Comparison of ENCODE assay signal across 9 cellular contexts in the genomic region with DNA sequence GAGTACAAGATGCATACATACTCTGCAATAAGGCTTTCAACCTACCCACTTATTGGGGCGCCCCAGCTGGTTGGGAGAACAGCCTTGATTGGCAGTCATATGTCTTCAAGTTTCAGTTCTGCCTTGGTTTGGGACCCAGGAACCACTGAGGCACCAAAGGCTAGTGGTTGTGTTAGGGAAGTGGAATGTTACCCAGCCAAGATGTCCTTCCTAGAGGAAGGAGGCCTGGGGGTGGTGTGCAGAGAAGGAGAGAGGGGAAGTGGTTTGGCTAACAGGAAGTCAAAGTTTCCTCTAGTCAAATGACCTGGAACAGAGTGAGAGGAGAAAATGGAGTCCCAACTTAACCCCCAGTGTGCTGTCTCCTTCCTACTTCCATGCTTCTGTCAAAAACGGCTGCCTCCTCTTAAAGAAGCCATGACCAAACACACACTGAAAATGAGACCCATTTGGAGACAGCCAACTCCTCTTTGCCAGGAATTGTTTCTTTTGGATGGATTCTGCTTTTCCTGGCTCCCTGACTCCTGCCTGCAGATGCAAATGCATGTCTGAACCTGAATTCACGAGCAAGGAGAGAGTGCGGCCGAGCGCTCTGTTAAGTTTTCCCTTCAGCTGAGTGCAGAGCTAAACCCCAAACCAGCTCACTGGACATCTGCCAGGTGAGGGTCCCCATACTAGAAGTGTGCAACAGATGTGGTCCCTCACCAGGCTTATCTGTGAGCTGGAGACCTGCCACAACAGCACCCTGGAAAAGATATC. TPM values are rescaled to one million over a fixed set of nuclear protein-coding genes. Genes with fewer than 3 reads are reported as not detected.
DNase-seq lines count a peak whose midpoint lies in the region; ATAC-seq, FAIRE-seq and TF ChIP-seq lines count a peak whose summit lies in the region.
"Had no signal": no experiment of that assay in that cellular context is flagged by ENCODE, and none has a peak within 500 bp of the region (broad histone marks: within the 10 kb centered on the region; RNA-seq: fewer than 3 reads in every experiment).

No MANE protein-coding gene starts in this region.

- H3K9ac ChIP-seq in kidney (ENCODE audit: low read length in 2 of 2), result no peak overlapping the region

- CTCF ChIA-PET in RWPE1 (lab: Yijun Ruan, JAX), result no interaction called here

- POLR2A ChIA-PET in RWPE1 (lab: Yijun Ruan, JAX; ENCODE audit: low non-redundant PET), result no interaction called here

- DNase-seq in Ammon's horn (ENCODE audit: low spot score) (peak; percentile 77), RWPE1 (ENCODE audit: low spot score) (no peak), kidney (peak; percentile 32), cerebellar cortex (ENCODE audit: low spot score) (no peak), DMS53 (lab: John Stamatoyannopoulos, UW) (no peak)
- no peak for DNase-seq in stimulated activated CD4-positive, alpha-beta T cell treated with anti-CD3 and anti-CD28 coated beads, Interleukin-1b, Interleukin-23, amount 100 ng/mL, for 48 hours
- DNase-seq: NCI-H1092 had no signal

- peak overlapping the region; percentile 53 for H3K27ac ChIP-seq in RWPE1
- H3K27ac ChIP-seq in kidney (ENCODE audit: low read depth in 2 of 2, low read length in 2 of 2), result no peak overlapping the region

- intact Hi-C loops in kidney (cut with DNase I), result no loop called here

- H3K4me1 ChIP-seq in kidney (ENCODE audit: control insufficient read depth in 1 of 2, insufficient read depth in 1 of 2, low read depth in 1 of 2, low read length in 2 of 2), result peaks cover 3 to 12% of the 10 kb centered on the region in 2 donors

- no peaks in the 10 kb centered on the region for H3K9me3 ChIP-seq in kidney (ENCODE audit: control insufficient read depth in 1 of 2, low read length in 2 of 2)

- no peak for FAIRE-seq in kidney (lab: Jason Lieb, UNC)

- no peak overlapping the region for H3K4me3 ChIP-seq in kidney (ENCODE audit: low read length in 2 of 2)

- ATAC-seq in GM21390 (IDR thresholded peaks at IDR 0.05; ENCODE audit: unreplicated experiment) (peak; percentile 49), GM18870 (IDR thresholded peaks at IDR 0.05; ENCODE audit: unreplicated experiment) (no peak)

- TF ChIP-seq CTCF in RWPE1 (conservative IDR thresholded peaks at IDR 0.05; ENCODE audit: low read depth) (no peak), kidney (IDR thresholded peaks at IDR 0.05; ENCODE audit: borderline replicate concordance, extremely low read depth, insufficient read depth) (no peak)

- H3K36me3 ChIP-seq in kidney (ENCODE audit: control insufficient read depth in 1 of 2, insufficient read depth in 2 of 2, low read length in 2 of 2), result no peaks in the 10 kb centered on the region

RNA-seq across cellular contexts. Expression of gene CD164, which starts 59.3 kb away (rescaled TPM):
- 267 TPM for total RNA-seq in kidney
- 205 TPM for polyA plus RNA-seq in kidney (ENCODE audit: insufficient read depth, low read depth, low replicate concordance)

Comparison
In these comparisons a context has a peak if more than half of its experiments do, and no peak if none do; other contexts are left out.
1. DNase-seq: peak in Ammon's horn (single experiment) and kidney (single experiment); none in RWPE1 (single experiment), cerebellar cortex (single experiment), stimulated activated CD4-positive, alpha-beta T cell treated with anti-CD3 and anti-CD28 coated beads, Interleukin-1b, Interleukin-23, amount 100 ng/mL, for 48 hours (single experiment) and DMS53 (single experiment).